Comparison of ENCODE assay signal across 8 cellular contexts in the genomic region with DNA sequence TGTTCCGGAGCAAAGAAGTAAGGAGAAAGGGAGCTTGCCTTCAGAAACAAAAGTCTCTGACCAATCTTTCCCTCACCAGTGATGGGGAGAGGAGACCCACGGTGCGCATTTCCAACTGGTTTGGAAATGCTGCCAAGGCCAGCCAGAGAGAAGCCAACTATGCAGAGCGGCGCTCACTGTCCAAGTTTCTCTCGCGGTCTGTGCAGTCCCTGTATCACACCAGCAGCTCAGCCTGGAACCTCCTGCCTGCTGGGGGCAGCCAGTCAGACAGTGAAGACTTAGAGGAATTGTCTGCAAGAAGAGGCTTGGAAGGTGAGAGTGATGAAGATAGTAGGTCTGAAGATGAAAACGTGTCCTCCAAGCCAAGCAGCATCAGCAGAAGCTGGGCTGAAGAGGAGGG.
"Had no signal": no experiment of that assay in that cellular context is flagged by ENCODE, and none has a peak within 500 bp of the region (broad histone marks: within the 10 kb centered on the region; RNA-seq: fewer than 3 reads in every experiment).

No MANE protein-coding gene starts in this region.

- H3K9me3 Mint-ChIP-seq: activated T-helper 2 cell treated with anti-CD3 and anti-CD28 coated beads, Interferon-gamma antibody, Interleukin-2, Interleukin-4, amounts not matched to agents 10 μg/mL and 5 μg/mL and 100 μg/mL, durations not matched to agents 14 hours and 24 hours and 36 hours had no signal

- H3K27ac Mint-ChIP-seq: activated naive CD4-positive, alpha-beta T cell treated with anti-CD3 and anti-CD28 coated beads, Interleukin-2, amount 10 ng/mL, durations not matched to agents 7 days and 5 days; activated T-helper 2 cell treated with anti-CD3 and anti-CD28 coated beads, Interferon-gamma antibody, Interleukin-2, Interleukin-4, amounts not matched to agents 10 μg/mL and 5 μg/mL and 100 μg/mL, durations not matched to agents 14 hours and 24 hours and 36 hours had no signal

- H3K4me3 Mint-ChIP-seq: activated naive CD4-positive, alpha-beta T cell treated with anti-CD3 and anti-CD28 coated beads, Interleukin-2, amount 10 ng/mL, durations not matched to agents 7 days and 5 days had no signal

- ATAC-seq: activated CD4-positive, CD25-positive, alpha-beta regulatory T cell treated with anti-CD3 and anti-CD28 coated beads, Interleukin-2, amount 50 U/mL, for 24 hours had no signal

- H3K4me1 Mint-ChIP-seq: activated naive CD4-positive, alpha-beta T cell treated with anti-CD3 and anti-CD28 coated beads, Interleukin-2, amount 10 ng/mL, durations not matched to agents 7 days and 5 days had no signal

- DNase-seq: activated naive CD4-positive, alpha-beta T cell treated with anti-CD3 and anti-CD28 coated beads, Interleukin-2, amount 10 ng/mL, durations not matched to agents 7 days and 5 days; amniotic stem cell; foreskin melanocyte; right cardiac atrium; small intestine; tibial artery had no signal

- H3K36me3 Mint-ChIP-seq: activated naive CD4-positive, alpha-beta T cell treated with anti-CD3 and anti-CD28 coated beads, Interleukin-2, amount 10 ng/mL, durations not matched to agents 7 days and 5 days had no signal

- H3K27me3 Mint-ChIP-seq: activated naive CD4-positive, alpha-beta T cell treated with anti-CD3 and anti-CD28 coated beads, Interleukin-2, amount 10 ng/mL, durations not matched to agents 7 days and 5 days had no signal
